12 cellular contexts compared by ENCODE assay signal in genomic region chr9:3299872-3300271, GRCh38.
DNase-seq lines count a peak whose midpoint lies in the region; ATAC-seq and TF ChIP-seq lines count a peak whose summit lies in the region.
"Had no signal": no experiment of that assay in that cellular context is flagged by ENCODE, and none has a peak within 500 bp of the region (broad histone marks: within the 10 kb centered on the region; RNA-seq: fewer than 3 reads in every experiment).

No MANE protein-coding gene starts in this region.

- H2AFZ ChIP-seq in SU-DHL-6 (ENCODE audit: low read depth, low read length, severe bottlenecking) = no peak overlapping the region
- H2AFZ ChIP-seq in GM23338 = no peak overlapping the region

- H3K27me3 ChIP-seq in SU-DHL-6 (ENCODE audit: low read length) (no peaks in the 10 kb centered on the region), right atrium auricular region (no peaks in the 10 kb centered on the region), GM23338 (ENCODE audit: insufficient read depth) (no peaks in the 10 kb centered on the region)
- H3K27me3 ChIP-seq: esophagus squamous epithelium had no signal

- H3K4me2 ChIP-seq in SU-DHL-6 (ENCODE audit: low read depth, low read length, poor library complexity, severe bottlenecking) (peak overlapping the region; percentile 40), GM23338 (no peak overlapping the region)

- no peak overlapping the region for H3K27ac Mint-ChIP-seq in GM23338

- H3K9me2 ChIP-seq in SU-DHL-6 (replicated peaks; ENCODE audit: insufficient read depth, low read length) (no peaks in the 10 kb centered on the region), GM23338 (ENCODE audit: insufficient read depth) (no peaks in the 10 kb centered on the region)

- H3K27ac ChIP-seq in SU-DHL-6 (ENCODE audit: low read depth, low read length) (no peak overlapping the region), right atrium auricular region (no peak overlapping the region), GM23338 (ENCODE audit: low read depth) (no peak overlapping the region)
- H3K27ac ChIP-seq: esophagus squamous epithelium had no signal

- DNase-seq in right atrium auricular region (ENCODE audit: low spot score) (no peak), GM23338 (ENCODE audit: low spot score) (no peak), NCI-H1092 treated with DMSO at 0.1 percent for 48 hours (lab: John Stamatoyannopoulos, UW) (no peak)
- no peak for DNase-seq in activated T-cell treated with anti-CD3 and anti-CD28 coated beads, Interleukin-2, amount 50 U/mL, for 48 hours
- DNase-seq: activated CD4-positive, alpha-beta T cell treated with anti-CD3 and anti-CD28 coated beads for 1 hour; esophagus squamous epithelium; NCI-H748 treated with DMSO at 0.1 percent for 48 hours; small intestine had no signal

- no peaks in the 10 kb centered on the region for H3K79me2 ChIP-seq in SU-DHL-6 (ENCODE audit: insufficient read depth, low read length)
- H3K79me2 ChIP-seq in GM23338 (replicated peaks; ENCODE audit: insufficient read depth) = no peaks in the 10 kb centered on the region

- H3K9me3 Mint-ChIP-seq in GM23338 = no peaks in the 10 kb centered on the region

- no peaks in the 10 kb centered on the region for H3K36me3 ChIP-seq in SU-DHL-6 (ENCODE audit: low read length)
- H3K36me3 ChIP-seq in right atrium auricular region = no peaks in the 10 kb centered on the region
- no peaks in the 10 kb centered on the region for H3K36me3 ChIP-seq in GM23338 (ENCODE audit: insufficient read depth)
- H3K36me3 ChIP-seq: esophagus squamous epithelium had no signal

- no peak overlapping the region for H3K4me3 ChIP-seq in SU-DHL-6 (ENCODE audit: insufficient read depth, low read length, poor library complexity, severe bottlenecking)
- H3K4me3 ChIP-seq in right atrium auricular region = no peak overlapping the region
- no peak overlapping the region for H3K4me3 ChIP-seq in GM23338
- H3K4me3 ChIP-seq: esophagus squamous epithelium had no signal

- peaks cover 11% of the 10 kb centered on the region for H3K4me1 Mint-ChIP-seq in GM23338

- TF ChIP-seq CTCF in SU-DHL-6 (IDR thresholded peaks at IDR 0.05; ENCODE audit: insufficient read depth, low read length, poor library complexity, severe bottlenecking) = no peak
- no peak for TF ChIP-seq CTCF in right atrium auricular region (IDR thresholded peaks at IDR 0.05)
- TF ChIP-seq CTCF in GM23338 (conservative IDR thresholded peaks at IDR 0.05; ENCODE audit: low read depth in 2 of 2) = no peak

- H3K9ac ChIP-seq in SU-DHL-6 (ENCODE audit: low read length) = no peak overlapping the region

- H3K9me3 ChIP-seq in SU-DHL-6 (ENCODE audit: insufficient read depth, low read length) (no peaks in the 10 kb centered on the region), right atrium auricular region (no peaks in the 10 kb centered on the region)
- H3K9me3 ChIP-seq: esophagus squamous epithelium had no signal

- H3K36me3 Mint-ChIP-seq in GM23338 (ENCODE audit: low read depth) = no peaks in the 10 kb centered on the region

- no peak overlapping the region for H3K4me3 Mint-ChIP-seq in GM23338

- H3F3A ChIP-seq in SU-DHL-6 (ENCODE audit: insufficient read depth) (no peaks in the 10 kb centered on the region), GM23338 (replicated peaks; ENCODE audit: low read depth) (no peaks in the 10 kb centered on the region)

- ATAC-seq in GM18508 (IDR thresholded peaks at IDR 0.05; ENCODE audit: insufficient read depth, unreplicated experiment) = peak; percentile 96
- ATAC-seq in GM21447 (IDR thresholded peaks at IDR 0.05; ENCODE audit: unreplicated experiment) = peak; percentile 99
- peak; percentile 99 for ATAC-seq in HG03135 (IDR thresholded peaks at IDR 0.05; ENCODE audit: unreplicated experiment)
- ATAC-seq in GM23338 = no peak

- peaks cover 2% of the 10 kb centered on the region for H3K27me3 Mint-ChIP-seq in GM23338 (ENCODE audit: insufficient read depth, low read depth, poor library complexity)

- H3K4me1 ChIP-seq in right atrium auricular region (no peaks in the 10 kb centered on the region), GM23338 (ENCODE audit: insufficient read depth) (peaks cover 5% of the 10 kb centered on the region; the same call in 1 of the 2 replicates)
- H3K4me1 ChIP-seq: esophagus squamous epithelium had no signal

- H4K20me1 ChIP-seq in SU-DHL-6 (ENCODE audit: low read depth, low read length) (no peaks in the 10 kb centered on the region; the same call in 1 of the 2 replicates), GM23338 (replicated peaks; ENCODE audit: insufficient read depth) (no peaks in the 10 kb centered on the region)

TF ChIP-seq in GM23338, 12 proteins besides CTCF, POLR2A, EP300 and RAD21 (continues in another document):
- TF ChIP-seq ETS1 (IDR thresholded peaks at IDR 0.05) = no peak
- no peak for TF ChIP-seq ZNF462 (CRISPR knock-in tag; IDR thresholded peaks at IDR 0.05)
